In the genomic region with DNA sequence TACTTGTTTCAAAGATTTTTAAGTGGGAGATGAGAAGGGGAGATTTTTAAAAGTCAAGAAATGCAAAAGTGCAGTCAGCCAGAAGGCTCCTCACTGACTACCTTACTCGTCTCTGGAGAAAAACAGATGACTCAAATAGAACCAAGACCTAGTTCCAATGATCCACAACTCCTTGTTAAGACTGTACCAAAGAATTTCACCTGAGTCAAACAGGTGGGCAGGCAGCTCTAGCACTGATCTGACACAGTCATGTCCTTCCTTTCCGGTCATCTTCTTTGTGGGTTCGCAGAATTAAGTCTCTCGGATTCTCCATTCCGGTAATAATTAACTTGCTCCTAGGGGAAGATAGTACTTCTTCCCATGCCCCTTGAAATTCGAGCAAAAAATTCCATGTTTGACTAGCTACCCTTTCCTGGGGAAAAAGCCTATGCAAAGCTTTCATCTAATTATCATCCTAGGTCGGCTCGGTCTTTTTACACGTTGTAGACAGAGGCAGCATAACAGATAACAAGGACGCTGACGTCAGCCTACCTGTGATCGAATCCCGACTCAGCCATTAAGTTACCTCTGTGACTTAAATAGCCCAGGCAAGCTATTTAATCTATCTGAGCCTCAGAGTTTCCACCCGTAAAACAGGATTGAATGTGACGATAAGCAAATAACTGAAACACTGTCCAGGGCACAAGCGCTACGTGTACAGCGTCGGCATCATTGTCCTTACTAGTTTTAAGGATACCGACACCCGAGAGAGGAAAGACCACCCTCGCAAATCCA, we compare ENCODE assay signal across 1 cellular context.
TF ChIP-seq lines count a peak whose summit lies in the region.

No MANE protein-coding gene starts in this region.

TF ChIP-seq in HEK293, 187 proteins besides CTCF, POLR2A, EP300 and RAD21 (continued from another document):
- no peak for TF ChIP-seq AEBP2 (tag by site-specific recombination; IDR thresholded peaks at IDR 0.05; ENCODE audit: borderline replicate concordance)
